Comparison of ENCODE assay signal across 8 cellular contexts in the genomic region with DNA sequence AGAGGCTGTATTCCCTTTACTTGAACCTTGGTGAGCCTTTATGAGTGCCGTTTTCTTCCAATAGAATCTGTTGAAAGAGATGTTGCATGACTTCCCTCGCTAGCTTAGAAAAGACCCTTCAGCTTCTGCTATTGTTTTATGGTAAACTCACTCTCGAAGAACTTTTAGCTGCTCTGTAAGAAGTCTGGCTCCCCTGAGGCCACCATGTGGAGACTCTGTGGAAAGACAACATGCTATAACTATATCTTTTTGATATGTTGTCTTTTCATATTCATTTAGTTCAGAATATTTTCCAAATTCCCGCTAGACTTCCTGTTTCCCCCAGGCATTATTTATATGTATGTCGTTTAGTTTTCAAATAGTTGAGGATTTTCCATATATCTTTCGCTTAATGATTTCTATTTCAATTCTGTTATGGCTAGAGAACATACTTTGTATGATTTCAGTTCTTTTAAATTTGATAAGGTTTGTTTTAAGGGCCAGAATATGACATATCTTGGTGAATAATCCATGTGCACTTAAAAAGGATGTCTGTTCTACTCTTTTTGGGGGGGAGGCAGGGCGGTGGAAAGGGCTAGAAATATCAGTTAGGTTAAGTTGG.
DNase-seq lines count a peak whose midpoint lies in the region; ATAC-seq and TF ChIP-seq lines count a peak whose summit lies in the region.

No MANE protein-coding gene starts in this region.

- no peak overlapping the region for H3K27ac ChIP-seq in thoracic aorta

- DNase-seq in AG08395 (ENCODE audit: low spot score) (peak; percentile 54), GM10248 (ENCODE audit: extremely low spot score) (peak; percentile 34), NCI-H69 (lab: John Stamatoyannopoulos, UW) (peak; percentile 21), amniotic stem cell (lab: John Stamatoyannopoulos, UW) (peak; percentile 19), iPS-NIHi7 (ENCODE audit: extremely low spot score) (peak; percentile 41), thoracic aorta (ENCODE audit: low spot score) (no peak)

- peaks cover 0 to 2% of the 10 kb centered on the region in 2 donors for H3K4me1 ChIP-seq in thoracic aorta (ENCODE audit: control insufficient read depth in 1 of 2, low read depth in 2 of 2)

- H3K4me3 ChIP-seq in thoracic aorta = no peak overlapping the region

- no peaks in the 10 kb centered on the region for H3K27me3 ChIP-seq in thoracic aorta (replicated peaks; ENCODE audit: insufficient read depth)

- ATAC-seq in thoracic aorta (ENCODE audit: insufficient number of reproducible peaks, low FRiP score, low read depth) = no peak
- ATAC-seq in GM19463 (IDR thresholded peaks at IDR 0.05; ENCODE audit: unreplicated experiment) = no peak
- ATAC-seq in HG03280 (IDR thresholded peaks at IDR 0.05; ENCODE audit: unreplicated experiment) = no peak

- no peaks in the 10 kb centered on the region for H3K36me3 ChIP-seq in thoracic aorta

- CTCF ChIA-PET in GM10248 (lab: Yijun Ruan, JAX) = interaction anchor here (0.9 to 1.2 kb wide), 5 partner anchors 25 to 99 kb away, joined by 3 to 4 read pairs (median 3); no protein-coding TSS in a partner anchor

- H3K9me3 ChIP-seq in thoracic aorta = no peaks in the 10 kb centered on the region

- POLR2A ChIA-PET in GM10248 (lab: Yijun Ruan, JAX) = no interaction called here

- TF ChIP-seq CTCF in GM10248 (IDR thresholded peaks at IDR 0.05; ENCODE audit: control extremely low read depth, extremely low read depth, low read depth, missing control alignments) (peak; percentile 48), thoracic aorta (IDR thresholded peaks at IDR 0.05) (peak; percentile 56)
